Comparison of ENCODE assay signal across 2 cellular contexts in genomic region chr4:139825523-139826014, GRCh38.
TF ChIP-seq lines count a peak whose summit lies in the region.

No MANE protein-coding gene starts in this region.

TF ChIP-seq in H1, 55 proteins besides CTCF, POLR2A, EP300 and RAD21:
- TF ChIP-seq MAX (IDR thresholded peaks at IDR 0.05) (peak; percentile 56; the same call in 1 of the 2 replicates), CBX5 (IDR thresholded peaks at IDR 0.05; ENCODE audit: low read depth, low read length) (no peak), KDM5A (IDR thresholded peaks at IDR 0.05; ENCODE audit: low read length) (no peak), YY1 (IDR thresholded peaks at IDR 0.05; ENCODE audit: low read depth, low read length) (no peak)
TF ChIP-seq in H1: peak in this region for 1.

TF ChIP-seq in neural cell, 6 proteins besides CTCF, POLR2A, EP300 and RAD21:
- no peak for TF ChIP-seq SMC3 (conservative IDR thresholded peaks at IDR 0.05; ENCODE audit: poor library complexity)
- no peak for TF ChIP-seq EZH2 (IDR thresholded peaks at IDR 0.05; ENCODE audit: borderline replicate concordance, insufficient read depth, low read length, poor library complexity, severe bottlenecking)
- peak; percentile 51 for TF ChIP-seq POLR2AphosphoS5 (IDR thresholded peaks at IDR 0.05)
- TF ChIP-seq, protein P1, sequence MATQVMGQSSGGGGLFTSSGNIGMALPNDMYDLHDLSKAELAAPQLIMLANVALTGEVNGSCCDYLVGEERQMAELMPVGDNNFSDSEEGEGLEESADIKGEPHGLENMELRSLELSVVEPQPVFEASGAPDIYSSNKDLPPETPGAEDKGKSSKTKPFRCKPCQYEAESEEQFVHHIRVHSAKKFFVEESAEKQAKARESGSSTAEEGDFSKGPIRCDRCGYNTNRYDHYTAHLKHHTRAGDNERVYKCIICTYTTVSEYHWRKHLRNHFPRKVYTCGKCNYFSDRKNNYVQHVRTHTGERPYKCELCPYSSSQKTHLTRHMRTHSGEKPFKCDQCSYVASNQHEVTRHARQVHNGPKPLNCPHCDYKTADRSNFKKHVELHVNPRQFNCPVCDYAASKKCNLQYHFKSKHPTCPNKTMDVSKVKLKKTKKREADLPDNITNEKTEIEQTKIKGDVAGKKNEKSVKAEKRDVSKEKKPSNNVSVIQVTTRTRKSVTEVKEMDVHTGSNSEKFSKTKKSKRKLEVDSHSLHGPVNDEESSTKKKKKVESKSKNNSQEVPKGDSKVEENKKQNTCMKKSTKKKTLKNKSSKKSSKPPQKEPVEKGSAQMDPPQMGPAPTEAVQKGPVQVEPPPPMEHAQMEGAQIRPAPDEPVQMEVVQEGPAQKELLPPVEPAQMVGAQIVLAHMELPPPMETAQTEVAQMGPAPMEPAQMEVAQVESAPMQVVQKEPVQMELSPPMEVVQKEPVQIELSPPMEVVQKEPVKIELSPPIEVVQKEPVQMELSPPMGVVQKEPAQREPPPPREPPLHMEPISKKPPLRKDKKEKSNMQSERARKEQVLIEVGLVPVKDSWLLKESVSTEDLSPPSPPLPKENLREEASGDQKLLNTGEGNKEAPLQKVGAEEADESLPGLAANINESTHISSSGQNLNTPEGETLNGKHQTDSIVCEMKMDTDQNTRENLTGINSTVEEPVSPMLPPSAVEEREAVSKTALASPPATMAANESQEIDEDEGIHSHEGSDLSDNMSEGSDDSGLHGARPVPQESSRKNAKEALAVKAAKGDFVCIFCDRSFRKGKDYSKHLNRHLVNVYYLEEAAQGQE (IDR thresholded peaks at IDR 0.05; ENCODE audit: borderline replicate concordance): no peak
- no peak for TF ChIP-seq MXI1 (conservative IDR thresholded peaks at IDR 0.05; ENCODE audit: poor library complexity, severe bottlenecking)
